10 cellular contexts compared by ENCODE assay signal in the genomic region with DNA sequence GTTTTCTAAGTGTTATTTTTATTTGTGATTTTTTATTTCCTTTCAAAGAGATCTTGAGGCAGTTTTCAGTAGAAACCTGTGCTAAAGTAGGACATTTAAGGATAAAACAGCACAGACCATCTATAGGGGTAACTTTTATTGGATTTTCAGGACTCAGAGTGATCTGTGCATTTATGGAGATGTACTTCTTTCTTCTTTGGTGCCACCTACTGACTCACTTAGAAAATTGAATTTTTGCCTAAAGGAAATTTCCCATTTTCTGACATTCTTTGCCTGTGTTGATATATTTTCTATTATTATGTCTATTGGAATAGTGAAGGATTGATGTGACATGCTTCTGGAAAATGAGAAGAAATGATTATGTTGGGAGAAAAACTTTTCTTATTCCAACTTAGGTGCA.
DNase-seq lines count a peak whose midpoint lies in the region; ATAC-seq and TF ChIP-seq lines count a peak whose summit lies in the region.
"Had no signal": no experiment of that assay in that cellular context is flagged by ENCODE, and none has a peak within 500 bp of the region (broad histone marks: within the 10 kb centered on the region; RNA-seq: fewer than 3 reads in every experiment).

No MANE protein-coding gene starts in this region.

- H3K4me2 ChIP-seq in HCT116 (ENCODE audit: low read length), result no peak overlapping the region
- no peak overlapping the region for H3K4me2 ChIP-seq in SU-DHL-6 (ENCODE audit: low read depth, low read length, poor library complexity, severe bottlenecking)

- ATAC-seq in HCT116, result peak; percentile 69
- no peak for ATAC-seq in HG02852 (IDR thresholded peaks at IDR 0.05; ENCODE audit: unreplicated experiment)
- no peak for ATAC-seq in GM19023 (IDR thresholded peaks at IDR 0.05; ENCODE audit: unreplicated experiment)
- ATAC-seq in stimulated activated naive CD8-positive, alpha-beta T cell treated with anti-CD3 and anti-CD28 coated beads, Interleukin-15, amount 100 ng/mL, for 72 hours, result no peak

- no peaks in the 10 kb centered on the region for H3K79me2 ChIP-seq in HCT116 (ENCODE audit: insufficient read depth, low read length)
- no peaks in the 10 kb centered on the region for H3K79me2 ChIP-seq in SU-DHL-6 (ENCODE audit: insufficient read depth, low read length)

- H3K27ac ChIP-seq in C4-2B (no peak overlapping the region), HCT116 (ENCODE audit: low read depth, low read length) (no peak overlapping the region), SU-DHL-6 (ENCODE audit: low read depth, low read length) (no peak overlapping the region)

- no peak overlapping the region for H3K4me3 Mint-ChIP-seq in activated CD4-positive, alpha-beta T cell treated with anti-CD3 and anti-CD28 coated beads, Interleukin-2, amount 10 ng/mL, durations not matched to agents 24 days and 14 days
- H3K4me3 Mint-ChIP-seq in stimulated activated naive CD8-positive, alpha-beta T cell treated with anti-CD3 and anti-CD28 coated beads, Interleukin-15, amount 100 ng/mL, for 72 hours, result no peak overlapping the region
- H3K4me3 Mint-ChIP-seq: activated CD4-positive, alpha-beta memory T cell treated with anti-CD3 and anti-CD28 coated beads, Interleukin-2, amount 10 ng/mL, durations not matched to agents 7 days and 5 days had no signal

- H3K9me2 ChIP-seq in HCT116 (ENCODE audit: insufficient read depth) (no peaks in the 10 kb centered on the region), SU-DHL-6 (replicated peaks; ENCODE audit: insufficient read depth, low read length) (no peaks in the 10 kb centered on the region)

- RAD21 ChIA-PET in HCT116 (lab: Charles Lee; ENCODE audit: low non-redundant PET in 1 of 2, low total read pairs in 2 of 2, uncharacterized antibody in 2 of 2, unreplicated experiment in 2 of 2), result no interaction called here

- peaks cover 21% of the 10 kb centered on the region for H3K27me3 Mint-ChIP-seq in activated CD4-positive, alpha-beta T cell treated with anti-CD3 and anti-CD28 coated beads, Interleukin-2, amount 10 ng/mL, durations not matched to agents 24 days and 14 days
- peaks cover 17% of the 10 kb centered on the region for H3K27me3 Mint-ChIP-seq in stimulated activated naive CD8-positive, alpha-beta T cell treated with anti-CD3 and anti-CD28 coated beads, Interleukin-15, amount 100 ng/mL, for 72 hours

- peak; percentile 62 for TF ChIP-seq RAD21 in HCT116 (IDR thresholded peaks at IDR 0.05; ENCODE audit: low read depth)

- H3K9ac ChIP-seq in HCT116 (ENCODE audit: low read length), result no peak overlapping the region
- H3K9ac ChIP-seq in SU-DHL-6 (ENCODE audit: low read length), result no peak overlapping the region

- H3K4me3 ChIP-seq in HCT116 (replicated peaks in 1 of 2; ENCODE audit: low read depth in 1 of 2, low read length in 2 of 2), result no peak overlapping the region
- H3K4me3 ChIP-seq in SU-DHL-6 (ENCODE audit: insufficient read depth, low read length, poor library complexity, severe bottlenecking), result no peak overlapping the region
- H3K4me3 ChIP-seq: lung had no signal

- intact Hi-C loops in HCT116 (cut with micrococcal nuclease), result loop anchor here (1.0 to 2.0 kb wide), 2 partner anchors 309 to 336 kb away; a partner anchor contains a TSS
- intact Hi-C loops in activated CD4-positive, alpha-beta T cell treated with anti-CD3 and anti-CD28 coated beads, Interleukin-2, amount 10 ng/mL, durations not matched to agents 24 days and 14 days (cut with micrococcal nuclease), result no loop called here

- H3K9me3 Mint-ChIP-seq in activated CD4-positive, alpha-beta T cell treated with anti-CD3 and anti-CD28 coated beads, Interleukin-2, amount 10 ng/mL, durations not matched to agents 24 days and 14 days, result no peaks in the 10 kb centered on the region
- no peaks in the 10 kb centered on the region for H3K9me3 Mint-ChIP-seq in stimulated activated naive CD8-positive, alpha-beta T cell treated with anti-CD3 and anti-CD28 coated beads, Interleukin-15, amount 100 ng/mL, for 72 hours
- H3K9me3 Mint-ChIP-seq: activated CD4-positive, alpha-beta memory T cell treated with anti-CD3 and anti-CD28 coated beads, Interleukin-2, amount 10 ng/mL, durations not matched to agents 7 days and 5 days had no signal

- TF ChIP-seq CTCF in C4-2B (conservative IDR thresholded peaks at IDR 0.05) (peak; percentile 70), HCT116 (IDR thresholded peaks at IDR 0.05 in 2 of 3, conservative IDR thresholded peaks at IDR 0.05 in 1 of 3; ENCODE audit: borderline replicate concordance in 1 of 3, insufficient read depth in 1 of 3, low read depth in 2 of 3, low read length in 2 of 3) (peak; percentile 37 to 47 (median 40); a peak in 4 of 6 replicates), SU-DHL-6 (IDR thresholded peaks at IDR 0.05; ENCODE audit: insufficient read depth, low read length, poor library complexity, severe bottlenecking) (peak; percentile 20)

- no TSS peak for BruUV-seq in HCT116 (replicated peaks; lab: Mats Ljungman, UMichigan)

- no peaks in the 10 kb centered on the region for H3K36me3 Mint-ChIP-seq in activated CD4-positive, alpha-beta T cell treated with anti-CD3 and anti-CD28 coated beads, Interleukin-2, amount 10 ng/mL, durations not matched to agents 24 days and 14 days (ENCODE audit: low read depth)

- no peaks in the 10 kb centered on the region for H3K36me3 ChIP-seq in HCT116 (ENCODE audit: control insufficient read depth in 1 of 2, insufficient read depth in 2 of 2, low read length in 2 of 2)
- H3K36me3 ChIP-seq in SU-DHL-6 (ENCODE audit: low read length), result no peaks in the 10 kb centered on the region

- peak overlapping the region; percentile 1 for H2AFZ ChIP-seq in HCT116 (ENCODE audit: low read depth, low read length, poor library complexity, severe bottlenecking)
- no peak overlapping the region for H2AFZ ChIP-seq in SU-DHL-6 (ENCODE audit: low read depth, low read length, severe bottlenecking)

- peak; percentile 19 for DNase-seq in HCT116 (ENCODE audit: low read depth, low spot score)
- DNase-seq in inferior parietal cortex (ENCODE audit: extremely low spot score), result peak; percentile 42
- DNase-seq in activated CD4-positive, alpha-beta T cell treated with anti-CD3 and anti-CD28 coated beads, Interleukin-2, amount 10 ng/mL, durations not matched to agents 24 days and 14 days, result no peak
- DNase-seq in stimulated activated naive CD8-positive, alpha-beta T cell treated with anti-CD3 and anti-CD28 coated beads, Interleukin-15, amount 100 ng/mL, for 72 hours, result no peak
- DNase-seq: activated CD4-positive, alpha-beta memory T cell treated with anti-CD3 and anti-CD28 coated beads, Interleukin-2, amount 10 ng/mL, durations not matched to agents 7 days and 5 days had no signal

- no peaks in the 10 kb centered on the region for H3F3A ChIP-seq in SU-DHL-6 (ENCODE audit: insufficient read depth)

- H3K27ac Mint-ChIP-seq in activated CD4-positive, alpha-beta T cell treated with anti-CD3 and anti-CD28 coated beads, Interleukin-2, amount 10 ng/mL, durations not matched to agents 24 days and 14 days, result no peak overlapping the region
- no peak overlapping the region for H3K27ac Mint-ChIP-seq in stimulated activated naive CD8-positive, alpha-beta T cell treated with anti-CD3 and anti-CD28 coated beads, Interleukin-15, amount 100 ng/mL, for 72 hours
- H3K27ac Mint-ChIP-seq: activated CD4-positive, alpha-beta memory T cell treated with anti-CD3 and anti-CD28 coated beads, Interleukin-2, amount 10 ng/mL, durations not matched to agents 7 days and 5 days had no signal

- CTCF ChIA-PET in HCT116 (lab: Charles Lee), result interaction anchor here (1.1 kb wide), 1 partner anchor 359 kb away, joined by 3 read pairs; a partner anchor contains a TSS

- no peak for TF ChIP-seq POLR2A in HCT116 (IDR thresholded peaks at IDR 0.05; ENCODE audit: borderline replicate concordance, extremely low read depth, insufficient read depth, insufficient read length)

- H3K4me1 ChIP-seq in HCT116 (ENCODE audit: control insufficient read depth in 1 of 2, insufficient read depth in 2 of 2, low read length in 2 of 2), result no peaks in the 10 kb centered on the region

- POLR2A ChIA-PET in HCT116 (lab: Charles Lee), result no interaction called here

- H4K20me1 ChIP-seq in HCT116 (ENCODE audit: insufficient read depth) (no peaks in the 10 kb centered on the region), SU-DHL-6 (ENCODE audit: low read depth, low read length) (no peaks in the 10 kb centered on the region)

- peaks cover 31% of the 10 kb centered on the region for H3K27me3 ChIP-seq in HCT116 (ENCODE audit: insufficient read depth, low read length)
- H3K27me3 ChIP-seq in SU-DHL-6 (ENCODE audit: low read length), result no peaks in the 10 kb centered on the region

- no peaks in the 10 kb centered on the region for H3K9me3 ChIP-seq in HCT116 (ENCODE audit: control insufficient read depth in 1 of 2, insufficient read depth in 1 of 2, low read depth in 1 of 2, low read length in 2 of 2)
- H3K9me3 ChIP-seq in SU-DHL-6 (ENCODE audit: insufficient read depth, low read length), result no peaks in the 10 kb centered on the region

- no peaks in the 10 kb centered on the region for H3K4me1 Mint-ChIP-seq in activated CD4-positive, alpha-beta T cell treated with anti-CD3 and anti-CD28 coated beads, Interleukin-2, amount 10 ng/mL, durations not matched to agents 24 days and 14 days
- no peaks in the 10 kb centered on the region for H3K4me1 Mint-ChIP-seq in stimulated activated naive CD8-positive, alpha-beta T cell treated with anti-CD3 and anti-CD28 coated beads, Interleukin-15, amount 100 ng/mL, for 72 hours
- H3K4me1 Mint-ChIP-seq: activated CD4-positive, alpha-beta memory T cell treated with anti-CD3 and anti-CD28 coated beads, Interleukin-2, amount 10 ng/mL, durations not matched to agents 7 days and 5 days had no signal

TF ChIP-seq in HCT116, 20 proteins besides CTCF, POLR2A, EP300 and RAD21 (continues in another document):
- TF ChIP-seq CEBPB (IDR thresholded peaks at IDR 0.05; ENCODE audit: low read depth) (no peak), EZH2phosphoT487 (IDR thresholded peaks at IDR 0.05; ENCODE audit: borderline replicate concordance) (no peak)

Comparison
In these comparisons a context has a peak if more than half of its experiments do, and no peak if none do; other contexts are left out.
1. CTCF ChIP-seq: peak in every context shown above with its lines; median percentile 70 in C4-2B; 40 in HCT116; 20 in SU-DHL-6.
2. DNase-seq: peak in HCT116 (single experiment) and inferior parietal cortex (single experiment); none in activated CD4-positive, alpha-beta T cell treated with anti-CD3 and anti-CD28 coated beads, Interleukin-2, amount 10 ng/mL, durations not matched to agents 24 days and 14 days (single experiment) and stimulated activated naive CD8-positive, alpha-beta T cell treated with anti-CD3 and anti-CD28 coated beads, Interleukin-15, amount 100 ng/mL, for 72 hours (0 of 2).